In genomic region chr1:43645461-43645860, GRCh38 we compare ENCODE assay signal across 28 cellular contexts.
"Had no signal": no experiment of that assay in that cellular context is flagged by ENCODE, and none has a peak within 500 bp of the region (broad histone marks: within the 10 kb centered on the region; RNA-seq: fewer than 3 reads in every experiment).

No MANE protein-coding gene starts in this region.

- H3K9me3 Mint-ChIP-seq: mesothelial cell of epicardium; natural killer cell treated with Interleukin-12 subunit alpha and Interleukin-12 subunit beta and Interleukin-15 and Interleukin-18, amount 100 ng/mL, for 72 hours; stimulated activated naive B cell treated with anti-CD40 and anti-IgM and Interleukin-4, amounts not matched to agents 10 μg/mL and 1 μg/mL and 100 μg/mL, for 72 hours had no signal

- H3K4me3 ChIP-seq: hepatocyte, left ventricle myocardium inferior, lung, mucosa of descending colon, pancreas, prostate gland, skin epidermis, stomach, testis, thyroid gland, transverse colon, upper lobe of right lung had no signal

- H3K27me3 ChIP-seq: hepatocyte, pancreas, stomach, testis, thyroid gland, transverse colon, upper lobe of right lung had no signal

- H3K4me3 Mint-ChIP-seq: mesothelial cell of epicardium; naive thymus-derived CD4-positive, alpha-beta T cell; natural killer cell treated with Interleukin-12 subunit alpha and Interleukin-12 subunit beta and Interleukin-15 and Interleukin-18, amount 100 ng/mL, for 72 hours; stimulated activated naive B cell treated with anti-CD40 and anti-IgM and Interleukin-4, amounts not matched to agents 10 μg/mL and 1 μg/mL and 100 μg/mL, for 72 hours had no signal

- H3K36me3 ChIP-seq: left ventricle myocardium inferior, pancreas, prostate gland, stomach, thyroid gland, transverse colon, upper lobe of right lung had no signal

- ATAC-seq: mucosa of descending colon; naive thymus-derived CD4-positive, alpha-beta T cell; natural killer cell treated with Interleukin-12 subunit alpha and Interleukin-12 subunit beta and Interleukin-15 and Interleukin-18, amount 100 ng/mL, for 72 hours; pancreas; right cardiac atrium; sciatic nerve; stimulated activated naive B cell treated with anti-CD40 and anti-IgM and Interleukin-4, amounts not matched to agents 10 μg/mL and 1 μg/mL and 100 μg/mL, for 72 hours; stimulated activated naive CD8-positive, alpha-beta T cell treated with anti-CD3 and anti-CD28 coated beads, Interleukin-15, Interleukin-2, amounts not matched to agents 100 U/mL and 50 U/mL, for 24 hours; upper lobe of right lung had no signal

- H3K36me3 Mint-ChIP-seq: mesothelial cell of epicardium; natural killer cell treated with Interleukin-12 subunit alpha and Interleukin-12 subunit beta and Interleukin-15 and Interleukin-18, amount 100 ng/mL, for 72 hours had no signal

- H2AFZ ChIP-seq: hepatocyte had no signal

- H3K27ac ChIP-seq: hepatocyte, left ventricle myocardium inferior, pancreas, prostate gland, skin epidermis, stomach, testis, thyroid gland, transverse colon, upper lobe of right lung had no signal

- H3K4me2 ChIP-seq: hepatocyte had no signal

- H3K9me3 ChIP-seq: left ventricle myocardium inferior, mucosa of descending colon, pancreas, prostate gland, stomach, testis, thyroid gland, transverse colon, upper lobe of right lung had no signal

- DNase-seq: islet precursor cell; left ventricle myocardium inferior; mesendoderm; mucosa of descending colon; naive thymus-derived CD4-positive, alpha-beta T cell; pancreas; posterior cingulate gyrus; retina; right cardiac atrium; stimulated activated CD4-positive, alpha-beta T cell treated with anti-CD3 and anti-CD28 coated beads, Interleukin-12 subunit alpha, Interleukin-12 subunit beta, amount 100 ng/mL, for 4 hours; stimulated activated CD4-positive, alpha-beta T cell treated with anti-CD3 and anti-CD28 coated beads, Interleukin-15, amount 100 ng/mL, for 24 hours; stimulated activated CD4-positive, alpha-beta T cell treated with anti-CD3 and anti-CD28 coated beads, Interleukin-2, amount 100 ng/mL, for 24 hours; stimulated activated CD4-positive, alpha-beta T cell treated with anti-CD3 and anti-CD28 coated beads, Interleukin-4, amount 100 ng/mL, for 1 hour; stimulated activated naive B cell treated with anti-CD40 and anti-IgM and Interleukin-4, amounts not matched to agents 10 μg/mL and 1 μg/mL and 100 μg/mL, for 72 hours; stimulated activated naive CD8-positive, alpha-beta T cell treated with anti-CD3 and anti-CD28 coated beads, Interleukin-15, Interleukin-2, amounts not matched to agents 100 U/mL and 50 U/mL, for 24 hours; stomach; testis; thyroid gland; transverse colon; upper lobe of right lung had no signal

- H3K4me1 ChIP-seq: pancreas, prostate gland, testis, upper lobe of right lung had no signal

- FAIRE-seq: pancreas, urothelium cell line had no signal

- H3K27ac Mint-ChIP-seq: naive thymus-derived CD4-positive, alpha-beta T cell; natural killer cell treated with Interleukin-12 subunit alpha and Interleukin-12 subunit beta and Interleukin-15 and Interleukin-18, amount 100 ng/mL, for 72 hours; stimulated activated naive B cell treated with anti-CD40 and anti-IgM and Interleukin-4, amounts not matched to agents 10 μg/mL and 1 μg/mL and 100 μg/mL, for 72 hours had no signal
